In the genomic region with DNA sequence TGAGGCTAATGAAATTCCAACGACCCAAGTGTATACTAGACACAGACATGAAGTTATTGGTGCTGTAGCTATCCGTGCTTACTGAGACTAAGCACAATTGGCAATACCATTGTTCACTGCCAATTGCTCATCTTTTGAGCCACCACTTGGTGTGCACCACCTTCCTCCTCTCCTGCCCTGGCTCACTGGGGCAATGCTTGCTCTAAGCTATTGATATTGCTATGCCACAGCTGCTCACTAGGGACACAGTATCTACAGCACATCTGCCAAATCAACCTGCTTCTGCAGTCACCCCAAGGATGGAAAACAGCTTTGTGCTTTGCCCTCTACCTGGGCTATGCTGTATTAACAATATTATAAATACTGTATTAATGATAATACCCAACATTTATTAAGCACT, we compare ENCODE assay signal across 9 cellular contexts. TPM values are rescaled to one million over a fixed set of nuclear protein-coding genes. Genes with fewer than 3 reads are reported as not detected.
DNase-seq lines count a peak whose midpoint lies in the region; ATAC-seq, FAIRE-seq and TF ChIP-seq lines count a peak whose summit lies in the region.
"Not testable (repeated sequence)": the region's sequence is repeated elsewhere in the genome, so short reads cannot be mapped to it uniquely, and the experiment has no call there.
"Had no signal": no experiment of that assay in that cellular context is flagged by ENCODE, and none has a peak within 500 bp of the region (broad histone marks: within the 10 kb centered on the region; RNA-seq: fewer than 3 reads in every experiment).

No MANE protein-coding gene starts in this region.

- H3K79me2 ChIP-seq in astrocyte (ENCODE audit: insufficient read depth, low read length); keratinocyte (ENCODE audit: control insufficient read depth, insufficient read depth, low read length); neural progenitor cell (ENCODE audit: low read depth): not testable (repeated sequence)

- POLR2A ChIA-PET in A549 (lab: Yijun Ruan, JAX); activated CD8-positive, alpha-beta T cell treated with anti-CD3 and anti-CD28 coated beads, Interleukin-2, amount 10 ng/mL, durations not matched to agents 7 days and 5 days (lab: Charles Lee): not testable (repeated sequence)

- not testable (repeated sequence) for DNase-seq in A549 (ENCODE audit: low read depth in 1 of 2, low spot score in 1 of 2); GM12892 (ENCODE audit: insufficient read length); RWPE2 (ENCODE audit: low spot score); activated CD8-positive, alpha-beta T cell treated with anti-CD3 and anti-CD28 coated beads, Interleukin-2, amount 10 ng/mL, durations not matched to agents 7 days and 5 days; astrocyte (ENCODE audit: low read depth); keratinocyte (ENCODE audit: low read depth, low spot score); neural progenitor cell (ENCODE audit: low spot score)

- not testable (repeated sequence) for H3K9me3 Mint-ChIP-seq in activated CD8-positive, alpha-beta T cell treated with anti-CD3 and anti-CD28 coated beads, Interleukin-2, amount 10 ng/mL, durations not matched to agents 7 days and 5 days (ENCODE audit: insufficient read depth); astrocyte (ENCODE audit: unreplicated experiment); neural progenitor cell

- H3K9ac ChIP-seq in astrocyte (ENCODE audit: low read length); keratinocyte (ENCODE audit: control insufficient read depth, extremely low read depth, insufficient read depth, low read length); neural progenitor cell: not testable (repeated sequence)

- not testable (repeated sequence) for H3K27me3 ChIP-seq in RWPE2 (ENCODE audit: insufficient read depth, poor library complexity, severe bottlenecking); astrocyte (ENCODE audit: insufficient read depth, low read length); keratinocyte (ENCODE audit: control insufficient read depth, extremely low read depth, insufficient read depth, low read length); neural progenitor cell

- H3K27ac ChIP-seq in A549; RWPE2 (ENCODE audit: poor library complexity, severe bottlenecking); astrocyte (ENCODE audit: low read depth, low read length); keratinocyte (ENCODE audit: control insufficient read depth, insufficient read depth, low read length); neural progenitor cell: not testable (repeated sequence)

- H3K4me3 ChIP-seq in A549; RWPE2 (ENCODE audit: severe bottlenecking); astrocyte (ENCODE audit: insufficient read depth, low read depth, low read length); keratinocyte (ENCODE audit: control insufficient read depth in 2 of 3, extremely low read depth in 1 of 3, insufficient read depth in 2 of 3, low read depth in 1 of 3, low read length in 3 of 3); neural progenitor cell: not testable (repeated sequence)

- not testable (repeated sequence) for H2AFZ ChIP-seq in astrocyte (ENCODE audit: low read depth, low read length); keratinocyte (ENCODE audit: control insufficient read depth, low read length); neural progenitor cell (replicated peaks)

- H3K4me1 ChIP-seq in A549; RWPE2 (ENCODE audit: insufficient read depth, poor library complexity, severe bottlenecking); astrocyte (ENCODE audit: insufficient read depth, low read length); keratinocyte (ENCODE audit: control insufficient read depth, extremely low read depth, insufficient read depth, low read length); neural progenitor cell: not testable (repeated sequence)

- TF ChIP-seq EP300 in A549 (IDR thresholded peaks at IDR 0.05): not testable (repeated sequence)

- ATAC-seq in A549: peak; percentile 90 to 97
- ATAC-seq in HG03280 (IDR thresholded peaks at IDR 0.05; ENCODE audit: unreplicated experiment): peak; percentile 54
- peak; percentile 53; the same call in 2 of the 3 replicates for ATAC-seq in RWPE2 (ENCODE audit: low read depth)
- ATAC-seq in activated CD8-positive, alpha-beta T cell treated with anti-CD3 and anti-CD28 coated beads, Interleukin-2, amount 10 ng/mL, durations not matched to agents 7 days and 5 days: peak; percentile 69

- H3K27ac Mint-ChIP-seq in activated CD8-positive, alpha-beta T cell treated with anti-CD3 and anti-CD28 coated beads, Interleukin-2, amount 10 ng/mL, durations not matched to agents 7 days and 5 days; astrocyte (ENCODE audit: unreplicated experiment); neural progenitor cell: not testable (repeated sequence)

- not testable (repeated sequence) for H3K9me3 ChIP-seq in A549; RWPE2 (ENCODE audit: severe bottlenecking); astrocyte (ENCODE audit: insufficient read depth, low read depth, low read length); keratinocyte (ENCODE audit: control insufficient read depth, low read depth, low read length); neural progenitor cell (ENCODE audit: low read depth)

- not testable (repeated sequence) for FAIRE-seq in A549 (lab: Jason Lieb, UNC)
- FAIRE-seq in GM12892 (lab: Jason Lieb, UNC) (peak; percentile 87), astrocyte (lab: Jason Lieb, UNC) (peak; percentile 32), keratinocyte (lab: Jason Lieb, UNC) (peak; percentile 79)

- CTCF ChIA-PET in A549 (lab: Yijun Ruan, JAX); activated CD8-positive, alpha-beta T cell treated with anti-CD3 and anti-CD28 coated beads, Interleukin-2, amount 10 ng/mL, durations not matched to agents 7 days and 5 days (lab: Charles Lee): not testable (repeated sequence)

- TF ChIP-seq POLR2A in A549 (IDR thresholded peaks at IDR 0.05; ENCODE audit: low read length); GM12892 (IDR thresholded peaks at IDR 0.05; ENCODE audit: low read depth, low read length): not testable (repeated sequence)

- not testable (repeated sequence) for H3F3A ChIP-seq in neural progenitor cell (ENCODE audit: low read depth)

- H3K4me3 Mint-ChIP-seq in activated CD8-positive, alpha-beta T cell treated with anti-CD3 and anti-CD28 coated beads, Interleukin-2, amount 10 ng/mL, durations not matched to agents 7 days and 5 days; astrocyte (ENCODE audit: unreplicated experiment); neural progenitor cell: not testable (repeated sequence)

- 30% methylated on average over 2 of the region's 2 CpGs for WGBS in A549 (ENCODE audit: missing lambda C conversion rate)

- not testable (repeated sequence) for H3K36me3 Mint-ChIP-seq in activated CD8-positive, alpha-beta T cell treated with anti-CD3 and anti-CD28 coated beads, Interleukin-2, amount 10 ng/mL, durations not matched to agents 7 days and 5 days (ENCODE audit: low read depth); astrocyte (ENCODE audit: low read depth, unreplicated experiment); neural progenitor cell

- not testable (repeated sequence) for H3K4me1 Mint-ChIP-seq in activated CD8-positive, alpha-beta T cell treated with anti-CD3 and anti-CD28 coated beads, Interleukin-2, amount 10 ng/mL, durations not matched to agents 7 days and 5 days (ENCODE audit: low read depth); astrocyte (ENCODE audit: low read depth, unreplicated experiment); neural progenitor cell

- H3K36me3 ChIP-seq in RWPE2 (ENCODE audit: low read depth); astrocyte (ENCODE audit: insufficient read depth, low read length); keratinocyte (ENCODE audit: control insufficient read depth in 2 of 2, extremely low read depth in 1 of 2, insufficient read depth in 2 of 2, low read length in 2 of 2); neural progenitor cell: not testable (repeated sequence)

- dilution Hi-C loops in keratinocyte (cut with MboI; ENCODE audit: extremely low pct_ligation_motif_present, low sequenced_read_pairs): not testable (repeated sequence)

- H3K27me3 Mint-ChIP-seq in activated CD8-positive, alpha-beta T cell treated with anti-CD3 and anti-CD28 coated beads, Interleukin-2, amount 10 ng/mL, durations not matched to agents 7 days and 5 days (ENCODE audit: low read depth): peaks cover 14% of the 10 kb centered on the region
- not testable (repeated sequence) for H3K27me3 Mint-ChIP-seq in astrocyte (ENCODE audit: low read depth, unreplicated experiment); neural progenitor cell (ENCODE audit: insufficient read depth, low read depth)

- not testable (repeated sequence) for H3K4me2 ChIP-seq in A549; astrocyte (ENCODE audit: low read length); keratinocyte (ENCODE audit: control insufficient read depth, extremely low read depth, insufficient read depth, low read depth, low read length)
- peak overlapping the region; percentile 31 for H3K4me2 ChIP-seq in neural progenitor cell

- H4K20me1 ChIP-seq in astrocyte (ENCODE audit: insufficient read depth, low read length); keratinocyte (ENCODE audit: control insufficient read depth, extremely low read depth, insufficient read depth, low read length); neural progenitor cell (ENCODE audit: low read depth): not testable (repeated sequence)

- TF ChIP-seq CTCF in A549 (IDR thresholded peaks at IDR 0.05); RWPE2 (IDR thresholded peaks at IDR 0.05; ENCODE audit: poor library complexity, severe bottlenecking); astrocyte (IDR thresholded peaks at IDR 0.05; ENCODE audit: insufficient read depth, low read depth, low read length); keratinocyte (optimal IDR thresholded peaks at IDR 0.05 in 1 of 3, IDR thresholded peaks at IDR 0.05 in 1 of 3, conservative IDR thresholded peaks at IDR 0.05 in 1 of 3; ENCODE audit: extremely low read depth in 1 of 3, insufficient read depth in 2 of 3, low read length in 3 of 3); neural progenitor cell (IDR thresholded peaks at IDR 0.05): not testable (repeated sequence)

- not testable (repeated sequence) for TF ChIP-seq RAD21 in A549 (conservative IDR thresholded peaks at IDR 0.05 in 1 of 2, IDR thresholded peaks at IDR 0.05 in 1 of 2)

- not testable (repeated sequence) for H3K9me1 ChIP-seq in keratinocyte (ENCODE audit: control insufficient read depth, extremely low read depth, insufficient read depth, low read length)

RNA-seq across cellular contexts. Expression of a gene that starts 16.0 kb away (rescaled TPM):
- polyA plus RNA-seq in A549 (2011; rRNA removed) (not detected in 2 replicates), A549 (2017; fragmentation: RNase III; extraction: RNeasy Plus Mini Kit Qiagen cat#74134 plus additional on column Dnase treatment) (not detected in 3 replicates), keratinocyte (0.12 to 0.14 TPM in 2 of 3 replicates, not detected in the other)
- not detected in 2 replicates for polyA plus RNA-seq in A549 (2012; cell fraction: cytosol; rRNA removed)
- polyA plus RNA-seq in A549 (2012; cell fraction: nucleus; rRNA removed): not detected in 2 replicates
- not detected in 2 replicates for polyA minus RNA-seq in A549 (2011; rRNA and poly(A)+ RNA removed)
- polyA plus RNA-seq in GM12892 (2012; ENCODE audit: missing spikeins): not detected
- not detected for total RNA-seq in activated CD8-positive, alpha-beta T cell treated with anti-CD3 and anti-CD28 coated beads, Interleukin-2, amount 10 ng/mL, durations not matched to agents 7 days and 5 days
- total RNA-seq in astrocyte (not detected in 2 replicates), neural progenitor cell (ENCODE audit: low replicate concordance) (0.12 TPM in 1 of 2 replicates, not detected in the other)
- polyA plus RNA-seq in keratinocyte (2011; ENCODE audit: low read depth): not detected
- polyA plus RNA-seq in keratinocyte (2011; cell fraction: cytosol; rRNA removed): 0.21 TPM in 1 of 2 replicates, not detected in the other
- polyA plus RNA-seq in keratinocyte (2011; cell fraction: nucleus; rRNA removed): not detected in 2 replicates
- polyA plus RNA-seq in keratinocyte (2012; ENCODE audit: low replicate concordance): not detected in 2 replicates
- not detected in 3 replicates for polyA minus RNA-seq in keratinocyte
- polyA minus RNA-seq in keratinocyte (2011; cell fraction: cytosol; rRNA and poly(A)+ RNA removed): not detected
- not detected in 2 replicates for polyA minus RNA-seq in keratinocyte (2011; cell fraction: nucleus; rRNA and poly(A)+ RNA removed)
- total RNA-seq: SJSA1 had no signal
